ENCODE assay signal across 8 cellular contexts in the genomic region with DNA sequence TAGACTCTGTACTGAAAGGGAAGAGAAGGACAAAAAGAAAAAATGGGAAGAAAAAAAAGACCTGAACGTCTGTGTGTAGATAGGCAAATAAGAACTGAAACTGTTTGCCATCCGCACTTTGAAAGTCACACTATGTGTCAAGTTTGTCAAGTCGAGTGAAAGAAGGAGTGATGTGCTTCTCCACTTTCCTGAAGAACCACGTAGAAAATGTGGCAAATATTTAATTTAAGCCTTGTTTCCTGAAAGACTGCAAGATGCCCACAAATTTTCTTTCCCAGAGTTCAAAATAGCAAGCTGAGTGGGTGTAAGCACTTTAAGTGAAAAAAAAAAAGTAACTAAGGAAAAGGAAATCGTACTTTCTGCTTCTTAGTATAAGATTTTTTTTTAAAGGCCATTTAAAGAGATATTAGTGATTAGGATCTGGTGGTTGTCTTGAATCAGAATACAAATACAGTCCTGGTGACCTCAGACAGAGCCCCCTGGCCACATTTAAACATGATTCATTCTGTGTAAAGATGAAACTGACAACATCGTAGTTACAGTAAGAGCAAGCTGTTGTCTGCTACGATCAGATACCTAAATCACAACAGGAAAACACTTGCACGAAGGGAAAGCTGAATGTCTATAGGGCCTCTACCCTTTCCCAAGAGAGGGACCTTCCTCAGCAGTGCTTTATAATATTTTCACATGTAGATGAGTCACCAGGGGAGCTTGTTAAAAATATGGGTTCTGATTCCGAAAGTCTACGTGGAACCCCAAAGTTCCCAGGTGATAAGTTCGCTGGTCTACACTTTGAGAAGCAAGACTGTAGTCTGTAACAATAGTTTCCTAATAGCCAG.
DNase-seq lines count a peak whose midpoint lies in the region; ATAC-seq and TF ChIP-seq lines count a peak whose summit lies in the region.

No MANE protein-coding gene starts in this region.

- ATAC-seq in GM19455 (IDR thresholded peaks at IDR 0.05; ENCODE audit: unreplicated experiment), result peak; percentile 51
- peak; percentile 61 for ATAC-seq in HG03460 (IDR thresholded peaks at IDR 0.05; ENCODE audit: unreplicated experiment)
- peak; percentile 26 for ATAC-seq in memory B cell (ENCODE audit: low read depth)

- 51 to 54% methylated on average over 11 of the region's 11 CpGs for WGBS in testis, 2 donors

- no peak for DNase-seq in Calu3
- DNase-seq in activated naive CD4-positive, alpha-beta T cell treated with anti-CD3 and anti-CD28 coated beads for 36 hours, result peak; percentile 66
- DNase-seq in memory B cell (ENCODE audit: low spot score in 2 of 2), result no peak
- no peak for DNase-seq in testis
- DNase-seq in SIG-M5 (lab: John Stamatoyannopoulos, UW), result no peak
- DNase-seq in NOMO-1 treated with dmso at 0.1 percent for 144 hours (lab: John Stamatoyannopoulos, UW; ENCODE audit: unreplicated experiment), result no peak

- CTCF ChIA-PET in Calu3 (lab: Charles Lee), result interaction anchor here (1.0 to 1.7 kb wide), 4 partner anchors 10 to 184 kb away, joined by 3 to 6 read pairs (median 3); no protein-coding TSS in a partner anchor
- CTCF ChIA-PET in activated naive CD4-positive, alpha-beta T cell treated with anti-CD3 and anti-CD28 coated beads for 36 hours (lab: Charles Lee), result interaction anchor here (0.8 to 2.9 kb wide), 11 partner anchors 10 to 184 kb away, joined by 3 to 13 read pairs (median 5); no protein-coding TSS in a partner anchor

- H3K4me1 Mint-ChIP-seq in Calu3 (ENCODE audit: low read depth, unreplicated experiment) (peaks cover 74% of the 10 kb centered on the region), memory B cell (peaks cover 66% of the 10 kb centered on the region)
- peaks cover 89% of the 10 kb centered on the region for H3K4me1 Mint-ChIP-seq in activated naive CD4-positive, alpha-beta T cell treated with anti-CD3 and anti-CD28 coated beads for 36 hours (ENCODE audit: low read depth)

- peaks cover 19% of the 10 kb centered on the region for H3K4me1 ChIP-seq in testis

- TF ChIP-seq POLR2A in testis (IDR thresholded peaks at IDR 0.05), result no peak

- H3K4me3 Mint-ChIP-seq in Calu3 (ENCODE audit: low read depth, unreplicated experiment), result peak overlapping the region; percentile 51
- peak overlapping the region; percentile 59 for H3K4me3 Mint-ChIP-seq in activated naive CD4-positive, alpha-beta T cell treated with anti-CD3 and anti-CD28 coated beads for 36 hours
- peak overlapping the region; percentile 85 for H3K4me3 Mint-ChIP-seq in memory B cell

- no peaks in the 10 kb centered on the region for H3K36me3 ChIP-seq in testis (ENCODE audit: low read depth, missing control alignments)

- intact Hi-C loops in Calu3 (cut with micrococcal nuclease; ENCODE audit: unreplicated experiment), result loop anchor here (10.0 kb wide), 2 partner anchors 102 to 148 kb away; a partner anchor contains a TSS
- intact Hi-C loops in activated naive CD4-positive, alpha-beta T cell treated with anti-CD3 and anti-CD28 coated beads for 36 hours (cut with micrococcal nuclease), result loop anchor here (1.0 to 10.0 kb wide), 14 partner anchors 9 to 1360 kb away; no protein-coding TSS in a partner anchor
- intact Hi-C loops in testis (cut with DNase I; ENCODE audit: low total_unique reads), result loop anchor here (10.0 kb wide), 1 partner anchor 102 kb away; a partner anchor contains a TSS

- BruUV-seq in Calu3 (replicated peaks; lab: Mats Ljungman, UMichigan), result no TSS peak

- H3K4me3 ChIP-seq in testis, result no peak overlapping the region

- peak overlapping the region in 1 of 2 donors; percentile 74 for H3K27ac ChIP-seq in testis

- H3K36me3 Mint-ChIP-seq in Calu3 (ENCODE audit: insufficient read depth, unreplicated experiment) (peaks cover 24% of the 10 kb centered on the region), memory B cell (no peaks in the 10 kb centered on the region)
- H3K36me3 Mint-ChIP-seq in activated naive CD4-positive, alpha-beta T cell treated with anti-CD3 and anti-CD28 coated beads for 36 hours (ENCODE audit: low read depth), result peaks cover 3% of the 10 kb centered on the region

- no peaks in the 10 kb centered on the region for H3K9me3 Mint-ChIP-seq in Calu3 (ENCODE audit: low read depth, unreplicated experiment)
- no peaks in the 10 kb centered on the region for H3K9me3 Mint-ChIP-seq in activated naive CD4-positive, alpha-beta T cell treated with anti-CD3 and anti-CD28 coated beads for 36 hours
- H3K9me3 Mint-ChIP-seq in memory B cell, result no peaks in the 10 kb centered on the region

- H3K27me3 Mint-ChIP-seq in Calu3 (ENCODE audit: unreplicated experiment) (no peaks in the 10 kb centered on the region), memory B cell (no peaks in the 10 kb centered on the region)
- no peaks in the 10 kb centered on the region for H3K27me3 Mint-ChIP-seq in activated naive CD4-positive, alpha-beta T cell treated with anti-CD3 and anti-CD28 coated beads for 36 hours (ENCODE audit: low read depth)

- no peaks in the 10 kb centered on the region for H3K9me3 ChIP-seq in testis

- H3K27ac Mint-ChIP-seq in Calu3 (ENCODE audit: unreplicated experiment) (peak overlapping the region; percentile 94), memory B cell (peak overlapping the region; percentile 92)
- H3K27ac Mint-ChIP-seq in activated naive CD4-positive, alpha-beta T cell treated with anti-CD3 and anti-CD28 coated beads for 36 hours, result peak overlapping the region; percentile 89

- H3K27me3 ChIP-seq in testis, result no peaks in the 10 kb centered on the region

- TF ChIP-seq CTCF in Calu3 (IDR thresholded peaks at IDR 0.05; ENCODE audit: unreplicated experiment), result no peak
- no peak for TF ChIP-seq CTCF in testis (IDR thresholded peaks at IDR 0.05)
